ENCODE assay signal across 1 cellular context in the genomic region with DNA sequence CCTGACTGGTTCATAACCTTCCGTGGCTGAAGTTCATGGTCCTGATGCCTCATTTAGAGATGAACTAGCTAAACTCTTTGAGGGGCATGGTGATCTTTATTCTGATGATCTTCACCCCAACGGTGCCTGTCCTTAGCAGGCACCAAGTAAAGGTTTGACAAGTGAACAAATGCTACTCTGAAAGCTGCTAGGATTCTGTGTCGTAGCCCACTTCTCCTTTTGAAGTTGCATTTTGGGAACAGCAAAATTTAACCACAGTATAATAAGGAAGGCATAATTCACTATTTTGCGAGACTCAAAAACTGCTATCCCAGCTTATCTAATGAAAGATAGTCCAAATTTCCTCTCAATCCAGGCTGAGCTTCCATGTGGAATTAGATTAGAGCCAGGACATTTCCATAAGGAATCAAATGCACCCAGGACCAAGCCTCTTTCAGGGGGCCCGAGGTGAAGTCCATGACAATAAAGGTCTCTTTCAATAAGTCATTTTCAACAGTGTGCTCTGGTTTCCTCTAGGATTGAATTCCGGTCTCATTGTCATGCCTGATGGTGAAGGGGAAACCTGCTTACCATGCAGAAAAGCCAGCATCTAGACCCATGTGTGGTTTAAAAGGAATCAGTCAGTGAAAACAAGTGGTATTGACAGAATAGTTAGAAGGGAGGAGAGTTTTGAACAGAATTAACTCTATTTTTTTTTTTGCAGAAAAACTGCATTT.
A peak's percentile ranks its signal among the peaks of the same experiment; 100 is the strongest.
TF ChIP-seq lines count a peak whose summit lies in the region.

No MANE protein-coding gene starts in this region.

TF ChIP-seq in A549, 52 proteins besides CTCF, POLR2A, EP300 and RAD21:
- TF ChIP-seq, protein P1, sequence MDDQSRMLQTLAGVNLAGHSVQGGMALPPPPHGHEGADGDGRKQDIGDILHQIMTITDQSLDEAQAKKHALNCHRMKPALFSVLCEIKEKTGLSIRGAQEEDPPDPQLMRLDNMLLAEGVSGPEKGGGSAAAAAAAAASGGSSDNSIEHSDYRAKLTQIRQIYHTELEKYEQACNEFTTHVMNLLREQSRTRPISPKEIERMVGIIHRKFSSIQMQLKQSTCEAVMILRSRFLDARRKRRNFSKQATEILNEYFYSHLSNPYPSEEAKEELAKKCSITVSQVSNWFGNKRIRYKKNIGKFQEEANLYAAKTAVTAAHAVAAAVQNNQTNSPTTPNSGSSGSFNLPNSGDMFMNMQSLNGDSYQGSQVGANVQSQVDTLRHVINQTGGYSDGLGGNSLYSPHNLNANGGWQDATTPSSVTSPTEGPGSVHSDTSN (IDR thresholded peaks at IDR 0.05), result no peak
- TF ChIP-seq MAFK (IDR thresholded peaks at IDR 0.05; ENCODE audit: partially characterized antibody), result peak; percentile 24
- TF ChIP-seq ZFP36 (IDR thresholded peaks at IDR 0.05; ENCODE audit: borderline replicate concordance, partially characterized antibody), result no peak
